ENCODE assay signal across 8 cellular contexts in the genomic region with DNA sequence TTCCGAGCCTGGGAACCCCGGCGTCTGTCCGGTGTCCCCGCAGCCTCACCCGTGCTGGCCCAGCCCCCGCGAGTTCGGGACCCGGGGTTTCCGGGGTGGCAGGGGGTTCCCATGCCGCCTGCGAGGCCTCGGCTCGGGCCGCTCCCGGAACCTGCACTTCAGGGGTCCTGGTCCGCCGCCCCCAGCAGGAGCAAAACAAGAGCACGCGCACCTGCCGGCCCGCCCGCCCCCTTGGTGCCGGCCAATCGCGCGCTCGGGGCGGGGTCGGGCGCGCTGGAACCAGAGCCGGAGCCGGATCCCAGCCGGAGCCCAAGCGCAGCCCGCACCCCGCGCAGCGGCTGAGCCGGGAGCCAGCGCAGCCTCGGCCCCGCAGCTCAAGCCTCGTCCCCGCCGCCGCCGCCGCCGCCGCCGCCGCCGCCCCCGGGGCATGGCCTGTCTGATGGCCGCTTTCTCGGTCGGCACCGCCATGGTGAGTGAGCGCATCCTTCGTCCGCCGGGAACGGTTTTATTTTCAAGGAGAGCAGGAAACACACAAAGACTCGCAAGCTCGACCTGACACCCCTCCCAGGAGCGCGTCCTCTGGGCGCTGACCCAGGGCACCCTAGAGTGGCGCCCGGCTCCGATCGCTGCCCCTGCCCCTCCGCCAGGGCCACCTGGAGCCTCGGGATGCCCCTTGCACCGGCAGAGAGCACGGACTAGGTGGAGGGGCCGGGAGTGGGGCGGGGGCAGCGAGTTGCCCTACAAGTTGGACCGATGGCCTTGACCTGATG. TPM values are rescaled to one million over a fixed set of nuclear protein-coding genes. Genes with fewer than 3 reads are reported as not detected.
DNase-seq lines count a peak whose midpoint lies in the region; ATAC-seq and TF ChIP-seq lines count a peak whose summit lies in the region.

A gene (plus strand): TSS at position 305 of the 770 bp plus-strand sequence. CDS start 123 bp downstream, at position 428.

- ATAC-seq in gastrocnemius medialis, result peak; percentile 30 to 45
- ATAC-seq in HG02981 (IDR thresholded peaks at IDR 0.05; ENCODE audit: unreplicated experiment), result no peak

- peak within 1 kb of the TSS; percentile 27 for H3K4me3 ChIP-seq in AG10803 (ENCODE audit: low read length)
- H3K4me3 ChIP-seq in HEK293 (ENCODE audit: low read depth, low read length), result peak within 1 kb of the TSS; percentile 41
- peak within 1 kb of the TSS; percentile 88 for H3K4me3 ChIP-seq in iPS-20b (ENCODE audit: low read length)
- peak within 1 kb of the TSS; percentile 68 to 97 (median 86) for H3K4me3 ChIP-seq in gastrocnemius medialis

- H3K9me3 ChIP-seq in HEK293 (ENCODE audit: control insufficient read depth, insufficient read depth, low read depth, low read length) (no peaks in the 10 kb centered on the region), iPS-20b (ENCODE audit: insufficient read depth, low read depth, low read length) (peaks cover 9% of the 10 kb centered on the region; the same call in 1 of the 2 replicates), gastrocnemius medialis (no peaks in the 10 kb centered on the region)

- TF ChIP-seq POLR2A in gastrocnemius medialis (IDR thresholded peaks at IDR 0.05), result peak; percentile 84 to 89

- POLR2A ChIA-PET in HEK293 (lab: Yijun Ruan, JAX), result interaction anchor here (1.0 kb wide), 2 partner anchors 11 to 16 kb away, joined by 3 read pairs; no protein-coding TSS in a partner anchor

- intact Hi-C loops in gastrocnemius medialis (cut with DNase I; ENCODE audit: low total_unique reads), result loop anchor here (2.0 kb wide), 1 partner anchor 40 kb away; no protein-coding TSS in a partner anchor

- H3K27ac ChIP-seq in HEK293 (ENCODE audit: extremely low read depth, low read depth, low read length) (no peak within 1 kb of the TSS; the same call in 1 of the 2 replicates), iPS-20b (ENCODE audit: low read length) (no peak within 1 kb of the TSS), gastrocnemius medialis (peak within 1 kb of the TSS; percentile 78 to 99 (median 78))

- TF ChIP-seq CTCF in AG10803 (conservative IDR thresholded peaks at IDR 0.05; ENCODE audit: low read length) (no peak), HEK293 (tag by site-specific recombination; IDR thresholded peaks at IDR 0.05) (no peak), gastrocnemius medialis (IDR thresholded peaks at IDR 0.05 in 4 of 5, conservative IDR thresholded peaks at IDR 0.05 in 1 of 5) (no peak)

- peak within 1 kb of the TSS; percentile 68; the same call in 1 of the 2 replicates for H3K9ac ChIP-seq in iPS-20b (ENCODE audit: low read depth, low read length)

- H3K36me3 ChIP-seq in HEK293 (ENCODE audit: control insufficient read depth in 2 of 2, insufficient read depth in 1 of 2, low read length in 2 of 2) (no peaks in the 10 kb centered on the region), iPS-20b (ENCODE audit: insufficient read depth, low read depth, low read length) (no peaks in the 10 kb centered on the region), gastrocnemius medialis (no peaks in the 10 kb centered on the region)

- in situ Hi-C loops in T47D (cut with HindIII; ENCODE audit: low pct_unique_long_range_greater_than_20kb, low sequenced_read_pairs) (no loop called here), gastrocnemius medialis (cut with MboI; ENCODE audit: low sequenced_read_pairs in 4 of 4) (no loop called here)

- H3K4me1 ChIP-seq in HEK293 (ENCODE audit: control insufficient read depth, insufficient read depth, low read length) (no peaks in the 10 kb centered on the region), iPS-20b (ENCODE audit: insufficient read depth, low read length) (peaks cover 2% of the 10 kb centered on the region; the same call in 1 of the 2 replicates), gastrocnemius medialis (peaks cover 15 to 17% of the 10 kb centered on the region in 2 donors)

- DNase-seq in AG10803 (ENCODE audit: low read depth), result no peak
- DNase-seq in SW480 (ENCODE audit: low spot score), result peak; percentile 34
- peak; percentile 71 to 96 for DNase-seq in T47D (ENCODE audit: low read depth in 1 of 2, low spot score in 1 of 2)
- DNase-seq in gastrocnemius medialis, result no peak
- DNase-seq in HCEC 1CT, result no peak

- CTCF ChIA-PET in HEK293 (lab: Yijun Ruan, JAX), result interaction anchor here (1.5 to 1.8 kb wide), 2 partner anchors 29 to 40 kb away, joined by 4 to 8 read pairs; no protein-coding TSS in a partner anchor

- H3K27me3 ChIP-seq in iPS-20b (ENCODE audit: insufficient read depth, low read length) (peaks cover 75% of the 10 kb centered on the region), gastrocnemius medialis (no peaks in the 10 kb centered on the region)

TF ChIP-seq in HEK293, 187 proteins besides CTCF, POLR2A, EP300 and RAD21 (continues in another document):
- no peak for TF ChIP-seq ZNF394 (tag by site-specific recombination; IDR thresholded peaks at IDR 0.05; ENCODE audit: borderline replicate concordance)
- peak; percentile 30; the same call in 1 of the 2 replicates for TF ChIP-seq IKZF3 (tag by site-specific recombination; IDR thresholded peaks at IDR 0.05)
- TF ChIP-seq SP3 (tag by site-specific recombination; IDR thresholded peaks at IDR 0.05), result peak; percentile 33; the same call in 1 of the 2 replicates
- TF ChIP-seq, protein P1, sequence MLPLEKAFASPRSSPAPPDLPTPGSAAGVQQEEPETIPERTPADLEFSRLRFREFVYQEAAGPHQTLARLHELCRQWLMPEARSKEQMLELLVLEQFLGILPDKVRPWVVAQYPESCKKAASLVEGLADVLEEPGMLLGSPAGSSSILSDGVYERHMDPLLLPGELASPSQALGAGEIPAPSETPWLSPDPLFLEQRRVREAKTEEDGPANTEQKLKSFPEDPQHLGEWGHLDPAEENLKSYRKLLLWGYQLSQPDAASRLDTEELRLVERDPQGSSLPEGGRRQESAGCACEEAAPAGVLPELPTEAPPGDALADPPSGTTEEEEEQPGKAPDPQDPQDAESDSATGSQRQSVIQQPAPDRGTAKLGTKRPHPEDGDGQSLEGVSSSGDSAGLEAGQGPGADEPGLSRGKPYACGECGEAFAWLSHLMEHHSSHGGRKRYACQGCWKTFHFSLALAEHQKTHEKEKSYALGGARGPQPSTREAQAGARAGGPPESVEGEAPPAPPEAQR (tag by site-specific recombination; IDR thresholded peaks at IDR 0.05), result no peak
- TF ChIP-seq ZNF311 (tag by site-specific recombination; IDR thresholded peaks at IDR 0.05; ENCODE audit: borderline replicate concordance), result no peak
- TF ChIP-seq, protein P2, sequence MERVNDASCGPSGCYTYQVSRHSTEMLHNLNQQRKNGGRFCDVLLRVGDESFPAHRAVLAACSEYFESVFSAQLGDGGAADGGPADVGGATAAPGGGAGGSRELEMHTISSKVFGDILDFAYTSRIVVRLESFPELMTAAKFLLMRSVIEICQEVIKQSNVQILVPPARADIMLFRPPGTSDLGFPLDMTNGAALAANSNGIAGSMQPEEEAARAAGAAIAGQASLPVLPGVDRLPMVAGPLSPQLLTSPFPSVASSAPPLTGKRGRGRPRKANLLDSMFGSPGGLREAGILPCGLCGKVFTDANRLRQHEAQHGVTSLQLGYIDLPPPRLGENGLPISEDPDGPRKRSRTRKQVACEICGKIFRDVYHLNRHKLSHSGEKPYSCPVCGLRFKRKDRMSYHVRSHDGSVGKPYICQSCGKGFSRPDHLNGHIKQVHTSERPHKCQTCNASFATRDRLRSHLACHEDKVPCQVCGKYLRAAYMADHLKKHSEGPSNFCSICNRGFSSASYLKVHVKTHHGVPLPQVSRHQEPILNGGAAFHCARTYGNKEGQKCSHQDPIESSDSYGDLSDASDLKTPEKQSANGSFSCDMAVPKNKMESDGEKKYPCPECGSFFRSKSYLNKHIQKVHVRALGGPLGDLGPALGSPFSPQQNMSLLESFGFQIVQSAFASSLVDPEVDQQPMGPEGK (tag by site-specific recombination; IDR thresholded peaks at IDR 0.05), result peak; percentile 54; the same call in 1 of the 2 replicates
- TF ChIP-seq ZNF555 (tag by site-specific recombination; conservative IDR thresholded peaks at IDR 0.05), result no peak
- TF ChIP-seq MYNN (tag by site-specific recombination; IDR thresholded peaks at IDR 0.05; ENCODE audit: borderline replicate concordance), result no peak
- TF ChIP-seq, protein P3, sequence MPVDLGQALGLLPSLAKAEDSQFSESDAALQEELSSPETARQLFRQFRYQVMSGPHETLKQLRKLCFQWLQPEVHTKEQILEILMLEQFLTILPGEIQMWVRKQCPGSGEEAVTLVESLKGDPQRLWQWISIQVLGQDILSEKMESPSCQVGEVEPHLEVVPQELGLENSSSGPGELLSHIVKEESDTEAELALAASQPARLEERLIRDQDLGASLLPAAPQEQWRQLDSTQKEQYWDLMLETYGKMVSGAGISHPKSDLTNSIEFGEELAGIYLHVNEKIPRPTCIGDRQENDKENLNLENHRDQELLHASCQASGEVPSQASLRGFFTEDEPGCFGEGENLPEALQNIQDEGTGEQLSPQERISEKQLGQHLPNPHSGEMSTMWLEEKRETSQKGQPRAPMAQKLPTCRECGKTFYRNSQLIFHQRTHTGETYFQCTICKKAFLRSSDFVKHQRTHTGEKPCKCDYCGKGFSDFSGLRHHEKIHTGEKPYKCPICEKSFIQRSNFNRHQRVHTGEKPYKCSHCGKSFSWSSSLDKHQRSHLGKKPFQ (tag by site-specific recombination; IDR thresholded peaks at IDR 0.05), result no peak
- TF ChIP-seq ZNF747 (tag by site-specific recombination; IDR thresholded peaks at IDR 0.05), result no peak
- no peak for TF ChIP-seq ZNF202 (tag by site-specific recombination; IDR thresholded peaks at IDR 0.05; ENCODE audit: borderline replicate concordance)
- no peak for TF ChIP-seq ZNF324 (tag by site-specific recombination; IDR thresholded peaks at IDR 0.05)
- no peak for TF ChIP-seq ZNF654 (tag by site-specific recombination; IDR thresholded peaks at IDR 0.05; ENCODE audit: low read depth)
- TF ChIP-seq ZNF146 (tag by site-specific recombination; IDR thresholded peaks at IDR 0.05), result no peak
- no peak for TF ChIP-seq ZBTB48 (tag by site-specific recombination; IDR thresholded peaks at IDR 0.05)
- TF ChIP-seq ZNF701 (tag by site-specific recombination; IDR thresholded peaks at IDR 0.05), result no peak
- no peak for TF ChIP-seq ZNF132 (tag by site-specific recombination; IDR thresholded peaks at IDR 0.05; ENCODE audit: borderline replicate concordance)
- TF ChIP-seq, protein P4, sequence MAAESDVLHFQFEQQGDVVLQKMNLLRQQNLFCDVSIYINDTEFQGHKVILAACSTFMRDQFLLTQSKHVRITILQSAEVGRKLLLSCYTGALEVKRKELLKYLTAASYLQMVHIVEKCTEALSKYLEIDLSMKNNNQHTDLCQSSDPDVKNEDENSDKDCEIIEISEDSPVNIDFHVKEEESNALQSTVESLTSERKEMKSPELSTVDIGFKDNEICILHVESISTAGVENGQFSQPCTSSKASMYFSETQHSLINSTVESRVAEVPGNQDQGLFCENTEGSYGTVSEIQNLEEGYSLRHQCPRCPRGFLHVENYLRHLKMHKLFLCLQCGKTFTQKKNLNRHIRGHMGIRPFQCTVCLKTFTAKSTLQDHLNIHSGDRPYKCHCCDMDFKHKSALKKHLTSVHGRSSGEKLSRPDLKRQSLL (tag by site-specific recombination; IDR thresholded peaks at IDR 0.05), result peak; percentile 95

RNA-seq across cellular contexts. Expression of the gene that starts here (rescaled TPM):
- 10 to 100 TPM in 2 of 4 donors, 1 to 10 TPM in 2; 3.4 to 43.3 (median 10.3) TPM for total RNA-seq in gastrocnemius medialis

Comparison
In these comparisons a context has a peak if more than half of its experiments do, and no peak if none do; other contexts are left out.
1. DNase-seq: peak in SW480 (single experiment) and T47D (2 of 2); none in AG10803 (single experiment), gastrocnemius medialis (0 of 2) and HCEC 1CT (single experiment).
2. H3K4me3 ChIP-seq: peak in every context shown above with its lines; median percentile 88 in iPS-20b; 86 in gastrocnemius medialis; 41 in HEK293; 27 in AG10803.
3. H3K27ac ChIP-seq: peak in gastrocnemius medialis (4 of 4); none in HEK293 (single experiment) and iPS-20b (single experiment).